18 cellular contexts compared by ENCODE assay signal in the genomic region with DNA sequence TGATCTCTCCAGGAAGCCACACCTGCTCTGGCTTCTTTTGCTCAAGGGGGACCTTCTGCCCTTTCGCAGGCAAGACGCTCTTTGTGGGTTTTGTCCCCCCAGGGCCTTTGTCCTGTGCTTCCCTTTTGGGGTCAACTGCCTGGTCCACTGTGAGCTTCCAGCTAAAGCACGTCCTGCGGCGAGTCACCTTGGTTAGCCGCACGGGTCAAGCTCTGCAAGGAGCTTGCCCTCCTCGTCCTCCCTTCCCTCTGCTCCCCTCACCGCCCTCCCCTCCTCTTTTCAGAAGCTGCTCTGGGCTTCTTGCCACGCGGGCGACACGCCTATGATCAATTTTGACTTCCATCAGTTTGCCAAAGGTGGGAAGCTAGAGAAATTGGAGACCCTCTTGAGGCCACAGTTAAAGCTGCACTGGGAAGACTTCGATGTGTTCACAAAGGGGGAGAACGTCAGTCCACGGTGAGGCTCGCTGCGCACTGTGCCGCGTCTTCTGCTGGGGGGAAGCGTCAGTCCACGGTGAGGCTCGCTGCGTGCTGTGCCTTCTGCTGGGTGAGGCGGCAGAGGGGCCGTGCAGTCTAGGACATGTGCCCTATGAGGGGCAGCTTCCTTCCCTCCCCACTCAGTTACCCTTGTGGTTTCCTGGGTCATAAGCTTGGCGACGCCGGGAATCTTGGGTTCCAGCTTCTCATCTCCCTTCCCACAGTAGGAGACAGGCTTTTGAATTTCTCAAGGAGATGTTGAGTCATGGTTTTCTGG.
DNase-seq lines count a peak whose midpoint lies in the region; TF ChIP-seq lines count a peak whose summit lies in the region.
"Had no signal": no experiment of that assay in that cellular context is flagged by ENCODE, and none has a peak within 500 bp of the region (broad histone marks: within the 10 kb centered on the region; RNA-seq: fewer than 3 reads in every experiment).

No MANE protein-coding gene starts in this region.

- H3K9me3 ChIP-seq in AG04450 (ENCODE audit: control insufficient read depth, insufficient read depth, low read length): peaks cover 5% of the 10 kb centered on the region; the same call in 1 of the 2 replicates
- H3K9me3 ChIP-seq: esophagus muscularis mucosa, uterus had no signal

- H3K27me3 ChIP-seq in AG04450 (ENCODE audit: control insufficient read depth, insufficient read depth, low read length) (no peaks in the 10 kb centered on the region), dorsolateral prefrontal cortex (no peaks in the 10 kb centered on the region)
- H3K27me3 ChIP-seq: esophagus muscularis mucosa, uterus had no signal

- H3K27ac Mint-ChIP-seq in Calu3 (ENCODE audit: unreplicated experiment): no peak overlapping the region
- H3K27ac Mint-ChIP-seq: B cell had no signal

- CTCF ChIA-PET in AG04450 (lab: Charles Lee): interaction anchor here (0.6 to 10.1 kb wide), 4 partner anchors 10 to 158 kb away, joined by 3 to 62 read pairs (median 4); a partner anchor contains a TSS
- CTCF ChIA-PET in Calu3 (lab: Charles Lee): interaction anchor here (1.5 kb wide), 1 partner anchor 10 kb away, joined by 8 read pairs; no protein-coding TSS in a partner anchor

- intact Hi-C loops in dorsolateral prefrontal cortex (cut with DNase I): loop anchor here in 1 of 2 donors (10.0 kb wide), 1 partner anchor 747 kb away; no protein-coding TSS in a partner anchor
- intact Hi-C loops in posterior vena cava (cut with DNase I): no loop called here
- intact Hi-C loops in Calu3 (cut with micrococcal nuclease; ENCODE audit: unreplicated experiment): no loop called here

- no TSS peak for BruUV-seq in Calu3 (replicated peaks; lab: Mats Ljungman, UMichigan)

- no peak overlapping the region for H3K4me3 Mint-ChIP-seq in Calu3 (ENCODE audit: low read depth, unreplicated experiment)
- H3K4me3 Mint-ChIP-seq: B cell had no signal

- H3K27ac ChIP-seq in AG04450 (ENCODE audit: low read depth, low read length) (peak overlapping the region; percentile 21), dorsolateral prefrontal cortex (peak overlapping the region in 50 of 59 donors; percentile 5 to 94 (median 82))

- POLR2A ChIA-PET in AG04450 (lab: Yijun Ruan, JAX): interaction anchor here (1.3 to 2.8 kb wide), 2 partner anchors 11 to 21 kb away, joined by 3 to 9 read pairs; no protein-coding TSS in a partner anchor

- H3K4me3 ChIP-seq in AG04450 (ENCODE audit: low read depth, low read length) (no peak overlapping the region), dorsolateral prefrontal cortex (no peak overlapping the region)
- H3K4me3 ChIP-seq: esophagus muscularis mucosa, uterus had no signal

- DNase-seq in AG04450 (ENCODE audit: low read depth, low spot score) (no peak), HT1080 (ENCODE audit: low read depth) (peak; percentile 42), dorsolateral prefrontal cortex (peak in 1 of 10 donors; percentile 36), posterior vena cava (ENCODE audit: low spot score) (peak; percentile 78), T-helper 2 cell (no peak), Calu3 (no peak), CD1c-positive myeloid dendritic cell (ENCODE audit: extremely low spot score) (no peak)
- DNase-seq in stimulated activated CD4-positive, alpha-beta T cell treated with anti-CD3 and anti-CD28 coated beads, Interleukin-4, amount 100 ng/mL, for 24 hours: no peak
- DNase-seq: activated effector memory CD4-positive, alpha-beta T cell treated with anti-CD3 and anti-CD28 coated beads, Interleukin-2, amount 50 U/mL, for 16 hours; dermis blood vessel endothelial cell; DMS 273 treated with DMSO at 0.1 percent for 48 hours; left colon; NCI-H1694; NCI-H510A treated with DMSO at 0.1 percent for 48 hours; stimulated activated naive CD8-positive, alpha-beta T cell treated with anti-CD3 and anti-CD28 coated beads, Interleukin-15, Interleukin-2, amounts not matched to agents 100 U/mL and 50 U/mL, for 24 hours; uterus had no signal

- H3K9me3 Mint-ChIP-seq in Calu3 (ENCODE audit: low read depth, unreplicated experiment): no peaks in the 10 kb centered on the region

- H3K27me3 Mint-ChIP-seq in Calu3 (ENCODE audit: unreplicated experiment): no peaks in the 10 kb centered on the region
- H3K27me3 Mint-ChIP-seq: B cell had no signal

- TF ChIP-seq CTCF in AG04450 (IDR thresholded peaks at IDR 0.05; ENCODE audit: low read depth, low read length) (no peak), dorsolateral prefrontal cortex (IDR thresholded peaks at IDR 0.05 in 54 of 56, conservative IDR thresholded peaks at IDR 0.05 in 2 of 56; ENCODE audit: low read depth in 1 of 56, partially characterized antibody in 56 of 56) (no peak), Calu3 (IDR thresholded peaks at IDR 0.05; ENCODE audit: unreplicated experiment) (no peak)

- peaks cover 32% of the 10 kb centered on the region for H3K36me3 Mint-ChIP-seq in Calu3 (ENCODE audit: insufficient read depth, unreplicated experiment)

- peaks cover 25% of the 10 kb centered on the region for H3K4me1 Mint-ChIP-seq in Calu3 (ENCODE audit: low read depth, unreplicated experiment)

Comparison
In these comparisons a context has a peak if more than half of its experiments do, and no peak if none do; other contexts are left out.
1. DNase-seq: peak in HT1080 (single experiment) and posterior vena cava (single experiment); none in AG04450 (single experiment), T-helper 2 cell (0 of 5), stimulated activated CD4-positive, alpha-beta T cell treated with anti-CD3 and anti-CD28 coated beads, Interleukin-4, amount 100 ng/mL, for 24 hours (single experiment), Calu3 (single experiment) and CD1c-positive myeloid dendritic cell (single experiment).